Comparison of ENCODE assay signal across 10 cellular contexts in the genomic region with DNA sequence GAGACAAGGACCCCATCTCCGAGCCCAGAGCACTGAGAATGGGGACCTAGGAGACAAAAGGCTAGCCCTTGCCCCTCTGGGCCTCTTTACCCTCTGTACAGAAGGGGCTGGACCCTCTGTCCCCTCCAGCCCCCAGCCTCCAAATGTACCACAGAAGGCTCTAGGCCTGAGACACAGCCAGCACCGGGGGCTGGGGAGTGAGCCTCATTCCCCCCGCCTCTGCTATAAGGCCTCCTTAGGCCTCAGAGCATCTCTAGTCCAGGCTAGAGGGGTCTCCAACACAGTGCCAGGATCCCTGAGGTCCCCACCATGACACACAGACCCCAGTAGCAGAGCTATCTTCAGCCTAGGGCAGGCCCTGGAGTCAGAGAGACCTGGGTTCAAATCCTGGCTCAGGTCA. TPM values are rescaled to one million over a fixed set of nuclear protein-coding genes. Genes with fewer than 3 reads are reported as not detected.
DNase-seq lines count a peak whose midpoint lies in the region; ATAC-seq, FAIRE-seq and TF ChIP-seq lines count a peak whose summit lies in the region.
"Had no signal": no experiment of that assay in that cellular context is flagged by ENCODE, and none has a peak within 500 bp of the region (broad histone marks: within the 10 kb centered on the region; RNA-seq: fewer than 3 reads in every experiment).

No MANE protein-coding gene starts in this region.

- no peak for ATAC-seq in WTC11
- ATAC-seq in gastroesophageal sphincter = no peak
- no peak for ATAC-seq in HG03159 (IDR thresholded peaks at IDR 0.05; ENCODE audit: unreplicated experiment)

- TF ChIP-seq CTCF in WTC11 (IDR thresholded peaks at IDR 0.05) (no peak), gastroesophageal sphincter (IDR thresholded peaks at IDR 0.05) (no peak)

- peak overlapping the region; percentile 72 for H3K4me2 ChIP-seq in GM23248 (ENCODE audit: unreplicated experiment)

- H4K20me1 ChIP-seq in GM23248 (ENCODE audit: insufficient read depth) = no peaks in the 10 kb centered on the region

- TF ChIP-seq EP300 in gastroesophageal sphincter (IDR thresholded peaks at IDR 0.05) = no peak

- FAIRE-seq in urothelium cell line (lab: Jason Lieb, UNC) = no peak

- CTCF ChIA-PET in WTC11 (lab: Charles Lee) = interaction anchor here (0.8 to 21.8 kb wide), 13 partner anchors 10 to 163 kb away, joined by 3 to 363 read pairs (median 6); a partner anchor contains a TSS

- H3K27me3 ChIP-seq in GM23248 (replicated peaks; ENCODE audit: insufficient read depth) (no peaks in the 10 kb centered on the region), gastroesophageal sphincter (no peaks in the 10 kb centered on the region), skeletal muscle tissue (ENCODE audit: control insufficient read depth in 3 of 3, insufficient read depth in 3 of 3, low read length in 3 of 3) (no peaks in the 10 kb centered on the region)

- no peak overlapping the region for H2AFZ ChIP-seq in GM23248

- POLR2A ChIA-PET in WTC11 (lab: Charles Lee) = interaction anchor here (1.3 to 4.2 kb wide), 5 partner anchors 11 to 135 kb away, joined by 3 to 43 read pairs (median 5); a partner anchor contains a TSS

- in situ Hi-C loops in GM23248 (cut with MboI) = loop anchor here (10.0 kb wide), 1 partner anchor 131 kb away; no protein-coding TSS in a partner anchor

- WGBS in GM23248 (ENCODE audit: low coverage in 1 of 2, low lambda C conversion rate in 2 of 2, missing lambda C conversion rate in 2 of 2), 2 experiments = 74 to 78% methylated on average over 3 of the region's 3 CpGs
- WGBS in gastroesophageal sphincter (ENCODE audit: low coverage in 1 of 2), 2 donors = no CpG with 5 or more reads among the region's 3 CpGs

- H3K9ac ChIP-seq in GM23248 (peak overlapping the region; percentile 85), skeletal muscle tissue (ENCODE audit: low read depth in 1 of 3, low read length in 3 of 3) (peak overlapping the region; percentile 51 to 88 (median 74))

- H3F3A ChIP-seq in GM23248 (ENCODE audit: insufficient read depth) = no peaks in the 10 kb centered on the region

- peaks cover 30% of the 10 kb centered on the region for H3K4me1 Mint-ChIP-seq in WTC11

- H3K4me3 ChIP-seq in GM23248 = 0 out of 2 replicates have a peak overlapping the region, but pooled peaks have one; percentile 93
- peak overlapping the region in 1 of 2 donors; percentile 89 for H3K4me3 ChIP-seq in gastroesophageal sphincter
- peak overlapping the region in 1 of 3 donors; percentile 91 for H3K4me3 ChIP-seq in skeletal muscle tissue (ENCODE audit: low read length in 3 of 3)

- peaks cover 11% of the 10 kb centered on the region for H3K27me3 Mint-ChIP-seq in WTC11 (ENCODE audit: low read depth)

- no peaks in the 10 kb centered on the region for H3K9me3 Mint-ChIP-seq in WTC11

- no peak overlapping the region for H3K27ac Mint-ChIP-seq in WTC11

- H3K4me3 Mint-ChIP-seq in WTC11 = peak overlapping the region; percentile 69

- H3K9me3 ChIP-seq in GM23248 (ENCODE audit: low read depth) (no peaks in the 10 kb centered on the region), gastroesophageal sphincter (no peaks in the 10 kb centered on the region), skeletal muscle tissue (ENCODE audit: control insufficient read depth in 3 of 3, low read length in 3 of 3) (no peaks in the 10 kb centered on the region)

- no peak for DNase-seq in GM23248
- DNase-seq in WTC11 (ENCODE audit: low spot score) = no peak
- no peak for DNase-seq in cerebellar nuclear complex (lab: John Stamatoyannopoulos, UW)
- no peak for DNase-seq in stimulated activated CD4-positive, alpha-beta T cell treated with anti-CD3 and anti-CD28 coated beads, Interleukin-2, amount 100 ng/mL, for 48 hours
- DNase-seq in urothelium cell line (ENCODE audit: low spot score) = no peak
- DNase-seq: activated T-cell treated with anti-CD3 and anti-CD28 coated beads, Interleukin-2, amount 50 U/mL, for 1 hour had no signal

- H3K27ac ChIP-seq in GM23248 = peak overlapping the region; percentile 84; the same call in 1 of the 2 replicates
- H3K27ac ChIP-seq in gastroesophageal sphincter = peak overlapping the region; percentile 89 to 100 (median 98)
- peak overlapping the region; percentile 84 for H3K27ac ChIP-seq in skeletal muscle tissue (ENCODE audit: low read depth, low read length)

- H3K36me3 ChIP-seq in GM23248 (ENCODE audit: low read depth) (peaks cover 5% of the 10 kb centered on the region; the same call in 1 of the 2 replicates), gastroesophageal sphincter (peaks cover 0 to 41% of the 10 kb centered on the region in 2 donors), skeletal muscle tissue (ENCODE audit: control insufficient read depth in 3 of 3, insufficient read depth in 3 of 3, low read length in 3 of 3) (peaks cover 14 to 31% (median 20%) of the 10 kb centered on the region in 3 donors)

- peaks cover 28% of the 10 kb centered on the region for H3K4me1 ChIP-seq in GM23248 (ENCODE audit: insufficient read depth)
- H3K4me1 ChIP-seq in gastroesophageal sphincter = peaks cover 0 to 91% (median 60%) of the 10 kb centered on the region in 3 donors
- peaks cover 37 to 78% (median 65%) of the 10 kb centered on the region in 3 donors for H3K4me1 ChIP-seq in skeletal muscle tissue (ENCODE audit: control insufficient read depth in 3 of 3, insufficient read depth in 3 of 3, low read length in 3 of 3)

- H3K36me3 Mint-ChIP-seq in WTC11 = no peaks in the 10 kb centered on the region

- no peaks in the 10 kb centered on the region for H3K9me2 ChIP-seq in GM23248 (ENCODE audit: insufficient read depth)

- no peak for TF ChIP-seq POLR2A in gastroesophageal sphincter (IDR thresholded peaks at IDR 0.05)

- H3K79me2 ChIP-seq in GM23248 (ENCODE audit: insufficient read depth) = peaks cover 83% of the 10 kb centered on the region

TF ChIP-seq in WTC11, 78 proteins besides CTCF, POLR2A, EP300 and RAD21:
- TF ChIP-seq GTF2I (CRISPR knock-in tag; conservative IDR thresholded peaks at IDR 0.05) = no peak
- TF ChIP-seq, protein P1, sequence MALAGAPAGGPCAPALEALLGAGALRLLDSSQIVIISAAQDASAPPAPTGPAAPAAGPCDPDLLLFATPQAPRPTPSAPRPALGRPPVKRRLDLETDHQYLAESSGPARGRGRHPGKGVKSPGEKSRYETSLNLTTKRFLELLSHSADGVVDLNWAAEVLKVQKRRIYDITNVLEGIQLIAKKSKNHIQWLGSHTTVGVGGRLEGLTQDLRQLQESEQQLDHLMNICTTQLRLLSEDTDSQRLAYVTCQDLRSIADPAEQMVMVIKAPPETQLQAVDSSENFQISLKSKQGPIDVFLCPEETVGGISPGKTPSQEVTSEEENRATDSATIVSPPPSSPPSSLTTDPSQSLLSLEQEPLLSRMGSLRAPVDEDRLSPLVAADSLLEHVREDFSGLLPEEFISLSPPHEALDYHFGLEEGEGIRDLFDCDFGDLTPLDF (CRISPR knock-in tag; IDR thresholded peaks at IDR 0.05) = no peak
- TF ChIP-seq, protein P2, sequence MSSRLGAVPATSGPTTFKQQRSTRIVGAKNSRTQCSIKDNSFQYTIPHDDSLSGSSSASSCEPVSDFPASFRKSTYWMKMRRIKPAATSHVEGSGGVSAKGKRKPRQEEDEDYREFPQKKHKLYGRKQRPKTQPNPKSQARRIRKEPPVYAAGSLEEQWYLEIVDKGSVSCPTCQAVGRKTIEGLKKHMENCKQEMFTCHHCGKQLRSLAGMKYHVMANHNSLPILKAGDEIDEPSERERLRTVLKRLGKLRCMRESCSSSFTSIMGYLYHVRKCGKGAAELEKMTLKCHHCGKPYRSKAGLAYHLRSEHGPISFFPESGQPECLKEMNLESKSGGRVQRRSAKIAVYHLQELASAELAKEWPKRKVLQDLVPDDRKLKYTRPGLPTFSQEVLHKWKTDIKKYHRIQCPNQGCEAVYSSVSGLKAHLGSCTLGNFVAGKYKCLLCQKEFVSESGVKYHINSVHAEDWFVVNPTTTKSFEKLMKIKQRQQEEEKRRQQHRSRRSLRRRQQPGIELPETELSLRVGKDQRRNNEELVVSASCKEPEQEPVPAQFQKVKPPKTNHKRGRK (CRISPR knock-in tag; IDR thresholded peaks at IDR 0.05; ENCODE audit: borderline replicate concordance) = no peak
TF ChIP-seq in WTC11: peak in this region for 0.

RNA-seq across cellular contexts. Expression of a gene that starts 4.8 kb away (rescaled TPM):
- total RNA-seq in GM23248 (2014; rRNA removed; shearing (Covaris generic)) = 160 and 175 TPM in 2 replicates
- 96.7 and 98.1 TPM in 2 replicates for polyA plus RNA-seq in GM23248 (2016; fragmentation: Nextera tagmentation; extraction: Ambion mirVana)
- total RNA-seq in WTC11 (2021) (28.1 to 34.5 TPM (median 32.8 TPM) in 3 replicates), gastroesophageal sphincter (1,000 to 10,000 TPM in 2 of 4 donors, 100 to 1,000 TPM in 2; 900 to 1,687 (median 1,274) TPM), skeletal muscle tissue (57.9 TPM)

RNA-seq across cellular contexts. Expression of a gene that starts 21.4 kb away (rescaled TPM):
- total RNA-seq in GM23248 (2014; rRNA removed; shearing (Covaris generic)) = 216 and 268 TPM in 2 replicates
- 522 and 537 TPM in 2 replicates for polyA plus RNA-seq in GM23248 (2016; fragmentation: Nextera tagmentation; extraction: Ambion mirVana)
- total RNA-seq in WTC11 (2021) (16.3 to 24.6 TPM (median 22.6 TPM) in 3 replicates), gastroesophageal sphincter (1,000 to 10,000 TPM in 3 of 4 donors, 100 to 1,000 TPM in 1; 941 to 2,300 (median 1,432) TPM), skeletal muscle tissue (16.2 TPM)

RNA-seq across cellular contexts. Expression of a gene that starts 36.8 kb away (rescaled TPM):
- 0.13 TPM in 1 of 2 replicates, not detected in the other for total RNA-seq in GM23248 (2014; rRNA removed; shearing (Covaris generic))
- 0.15 and 0.26 TPM in 2 replicates for polyA plus RNA-seq in GM23248 (2016; fragmentation: Nextera tagmentation; extraction: Ambion mirVana)
- total RNA-seq in WTC11 (2021) (6.2 to 9.0 TPM (median 7.7 TPM) in 3 replicates), gastroesophageal sphincter (1 to 10 TPM in 3 of 4 donors, under 1 TPM in 1; 0.54 to 5.3 (median 2.1) TPM), skeletal muscle tissue (not detected)

RNA-seq across cellular contexts. Expression of a gene that starts 54.4 kb away (rescaled TPM):
- not detected in 2 replicates for total RNA-seq in GM23248 (2014; rRNA removed; shearing (Covaris generic))
- polyA plus RNA-seq in GM23248 (2016; fragmentation: Nextera tagmentation; extraction: Ambion mirVana) = not detected in 2 replicates
- 14.7 to 18.3 TPM (median 15.1 TPM) in 3 replicates for total RNA-seq in WTC11 (2021)
- total RNA-seq in gastroesophageal sphincter = under 1 TPM in 3 of 4 donors, not detected in 1; 0.12 to 0.47 (median 0.22) TPM
- not detected for total RNA-seq in skeletal muscle tissue
- total RNA-seq: glomerular endothelial cell had no signal
